ENCODE assay signal across 1 cellular context in the genomic region with DNA sequence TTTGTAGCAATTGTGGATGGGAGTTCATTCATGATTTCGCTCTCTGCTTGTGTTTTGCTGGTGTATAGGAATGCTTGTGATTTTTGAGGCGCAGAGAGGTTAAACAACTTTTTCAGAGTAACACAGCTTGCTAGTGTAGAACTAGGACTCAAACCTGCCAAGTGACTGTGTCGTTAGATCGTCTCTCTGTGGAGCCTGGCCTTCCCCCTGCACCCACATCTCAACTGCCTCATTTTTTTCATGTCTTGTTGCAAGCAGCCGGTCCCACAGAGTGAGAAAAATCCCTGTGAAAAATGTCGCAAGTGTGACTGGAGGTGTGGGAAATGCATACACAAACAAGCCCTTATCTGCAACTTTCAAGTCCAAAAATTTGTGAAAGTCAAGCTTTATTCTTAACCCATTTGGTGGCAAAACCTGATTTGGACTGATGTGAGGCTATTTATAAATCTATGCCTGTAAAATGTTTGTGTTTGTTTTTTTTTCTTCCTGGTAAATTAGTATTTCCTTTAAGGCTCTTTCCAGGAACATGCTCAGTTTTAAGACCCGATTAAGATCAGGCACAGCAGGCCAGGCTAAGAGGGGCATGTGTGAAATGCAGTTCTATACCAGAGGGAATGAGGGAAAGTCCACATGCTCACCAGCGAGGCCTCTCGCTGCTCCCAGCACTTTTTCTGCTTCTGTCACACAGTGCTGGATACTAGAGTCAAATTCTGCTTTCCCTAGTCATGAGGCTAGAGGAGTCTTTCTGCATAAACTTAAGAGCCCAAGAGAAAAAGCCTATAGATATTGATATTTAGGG.
TF ChIP-seq lines count a peak whose summit lies in the region.

No MANE protein-coding gene starts in this region.

TF ChIP-seq in HepG2, 621 proteins besides CTCF, POLR2A, EP300 and RAD21 (continued from another document):
- TF ChIP-seq, protein P1, sequence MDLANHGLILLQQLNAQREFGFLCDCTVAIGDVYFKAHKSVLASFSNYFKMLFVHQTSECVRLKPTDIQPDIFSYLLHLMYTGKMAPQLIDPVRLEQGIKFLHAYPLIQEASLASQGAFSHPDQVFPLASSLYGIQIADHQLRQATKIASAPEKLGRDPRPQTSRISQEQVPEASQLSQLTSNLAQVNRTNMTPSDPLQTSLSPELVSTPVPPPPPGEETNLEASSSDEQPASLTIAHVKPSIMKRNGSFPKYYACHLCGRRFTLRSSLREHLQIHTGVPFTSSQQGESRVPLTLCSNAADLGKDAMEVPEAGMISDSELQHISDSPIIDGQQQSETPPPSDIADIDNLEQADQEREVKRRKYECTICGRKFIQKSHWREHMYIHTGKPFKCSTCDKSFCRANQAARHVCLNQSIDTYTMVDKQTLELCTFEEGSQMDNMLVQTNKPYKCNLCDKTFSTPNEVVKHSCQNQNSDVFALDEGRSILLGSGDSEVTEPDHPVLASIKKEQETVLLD (CRISPR knock-in tag; IDR thresholded peaks at IDR 0.05; ENCODE audit: low read depth), result no peak
- no peak for TF ChIP-seq ZNF263 (CRISPR knock-in tag; IDR thresholded peaks at IDR 0.05)
- TF ChIP-seq JUND (CRISPR knock-in tag; IDR thresholded peaks at IDR 0.05), result no peak
